1 cellular context compared by ENCODE assay signal in genomic region chr17:55395803-55396505, GRCh38.
TF ChIP-seq lines count a peak whose summit lies in the region.

No MANE protein-coding gene starts in this region.

TF ChIP-seq in HepG2, 621 proteins besides CTCF, POLR2A, EP300 and RAD21 (continued from another document):
- no peak for TF ChIP-seq E2F2 (CRISPR knock-in tag; IDR thresholded peaks at IDR 0.05; ENCODE audit: borderline replicate concordance)
- 0 out of 2 replicates have a peak, but pooled peaks have one; percentile 49 for TF ChIP-seq RBFOX2 (IDR thresholded peaks at IDR 0.05; ENCODE audit: low read depth, low read length)
- TF ChIP-seq FOXA3 (CRISPR knock-in tag; IDR thresholded peaks at IDR 0.05), result no peak
